ENCODE assay signal across 12 cellular contexts in genomic region chr9:85521331-85522197, GRCh38.
DNase-seq lines count a peak whose midpoint lies in the region; ATAC-seq and TF ChIP-seq lines count a peak whose summit lies in the region.
"Had no signal": no experiment of that assay in that cellular context is flagged by ENCODE, and none has a peak within 500 bp of the region (broad histone marks: within the 10 kb centered on the region; RNA-seq: fewer than 3 reads in every experiment).

No MANE protein-coding gene starts in this region.

- H3K27me3 ChIP-seq in skeletal muscle tissue (ENCODE audit: control insufficient read depth in 3 of 3, insufficient read depth in 3 of 3, low read length in 3 of 3) (peaks cover 3 to 9% (median 4%) of the 10 kb centered on the region in 3 donors), Peyer's patch (no peaks in the 10 kb centered on the region)

- H3K9ac ChIP-seq in skeletal muscle tissue (ENCODE audit: low read depth in 1 of 3, low read length in 3 of 3): peak overlapping the region in 1 of 3 donors; percentile 40

- peak overlapping the region in 2 of 3 donors; percentile 63 to 67 for H3K4me3 ChIP-seq in skeletal muscle tissue (ENCODE audit: low read length in 3 of 3)
- no peak overlapping the region for H3K4me3 ChIP-seq in Peyer's patch

- TF ChIP-seq POLR2A in Peyer's patch (IDR thresholded peaks at IDR 0.05): no peak

- H3K27ac ChIP-seq in angular gyrus (ENCODE audit: low read depth, low read length): peak overlapping the region; percentile 97
- peak overlapping the region; percentile 47 for H3K27ac ChIP-seq in skeletal muscle tissue (ENCODE audit: low read depth, low read length)
- H3K27ac ChIP-seq in Peyer's patch: no peak overlapping the region
- H3K27ac ChIP-seq: 22Rv1 had no signal

- H3K36me3 ChIP-seq in skeletal muscle tissue (ENCODE audit: control insufficient read depth in 3 of 3, insufficient read depth in 3 of 3, low read length in 3 of 3) (no peaks in the 10 kb centered on the region), Peyer's patch (no peaks in the 10 kb centered on the region)
- H3K36me3 ChIP-seq: breast epithelium, left lung had no signal

- H3K4me1 ChIP-seq in skeletal muscle tissue (ENCODE audit: control insufficient read depth in 3 of 3, insufficient read depth in 3 of 3, low read length in 3 of 3) (peaks cover 13 to 23% (median 21%) of the 10 kb centered on the region in 3 donors), Peyer's patch (peaks cover 0 to 7% (median 2%) of the 10 kb centered on the region in 4 donors)

- DNase-seq in DMS53 (lab: John Stamatoyannopoulos, UW): peak; percentile 11
- DNase-seq in DMS53 treated with DMSO at 0.1 percent for 48 hours (lab: John Stamatoyannopoulos, UW; ENCODE audit: unreplicated experiment): no peak
- peak; percentile 83 for DNase-seq in inferior parietal cortex (ENCODE audit: extremely low spot score)
- no peak for DNase-seq in NCI-H345 treated with DMSO at 0.1 percent for 48 hours (lab: John Stamatoyannopoulos, UW; ENCODE audit: unreplicated experiment)
- no peak for DNase-seq in Peyer's patch
- DNase-seq: NCI-H187 had no signal

- ATAC-seq in HG03571 (IDR thresholded peaks at IDR 0.05; ENCODE audit: unreplicated experiment): no peak

- no peaks in the 10 kb centered on the region for H3K9me3 ChIP-seq in skeletal muscle tissue (ENCODE audit: control insufficient read depth in 3 of 3, low read length in 3 of 3)
- H3K9me3 ChIP-seq in Peyer's patch: no peaks in the 10 kb centered on the region
- H3K9me3 ChIP-seq: breast epithelium, left lung had no signal

- TF ChIP-seq CTCF in Peyer's patch (IDR thresholded peaks at IDR 0.05): no peak

Comparison
In these comparisons a context has a peak if more than half of its experiments do, and no peak if none do; other contexts are left out.
1. DNase-seq: peak in DMS53 (single experiment) and inferior parietal cortex (single experiment); none in DMS53 treated with DMSO at 0.1 percent for 48 hours (single experiment), NCI-H345 treated with DMSO at 0.1 percent for 48 hours (single experiment) and Peyer's patch (0 of 3).
2. H3K27ac ChIP-seq: peak in angular gyrus (single experiment) and skeletal muscle tissue (single experiment); none in Peyer's patch (0 of 4).
3. H3K4me3 ChIP-seq: peak in skeletal muscle tissue (2 of 3); none in Peyer's patch (0 of 4).